1 cellular context compared by ENCODE assay signal in the genomic region with DNA sequence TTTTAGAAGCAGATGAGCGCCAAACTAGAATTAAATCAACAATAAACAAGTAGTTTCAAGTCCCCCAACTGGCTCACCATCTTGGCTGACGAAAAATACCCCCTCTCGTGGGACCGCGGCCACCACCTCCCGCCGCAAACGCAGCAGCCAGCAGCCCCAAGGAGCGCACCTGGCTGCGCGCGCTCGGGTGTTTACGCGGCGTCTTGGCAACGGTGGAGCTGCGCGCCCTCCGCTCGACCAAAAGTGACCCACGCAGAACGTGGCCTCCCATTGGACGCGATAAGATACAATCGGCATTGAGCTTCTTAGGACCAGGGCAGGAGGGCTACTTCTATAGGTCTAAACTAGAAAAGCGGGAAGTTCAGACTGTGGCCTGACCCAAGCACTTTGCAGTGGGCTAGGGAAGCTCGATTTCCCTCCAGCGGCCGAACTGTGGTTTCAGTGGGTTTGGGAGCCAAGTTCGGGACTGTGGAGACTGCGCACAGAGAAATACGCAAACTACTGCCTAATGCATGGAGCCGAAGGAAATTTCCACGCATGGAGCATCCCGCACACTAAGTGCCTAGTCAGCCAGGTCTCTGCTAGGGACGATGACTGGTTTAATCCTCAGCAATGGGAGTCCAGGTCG.
A peak's percentile ranks its signal among the peaks of the same experiment; 100 is the strongest.
TF ChIP-seq lines count a peak whose summit lies in the region.

A gene with protein sequence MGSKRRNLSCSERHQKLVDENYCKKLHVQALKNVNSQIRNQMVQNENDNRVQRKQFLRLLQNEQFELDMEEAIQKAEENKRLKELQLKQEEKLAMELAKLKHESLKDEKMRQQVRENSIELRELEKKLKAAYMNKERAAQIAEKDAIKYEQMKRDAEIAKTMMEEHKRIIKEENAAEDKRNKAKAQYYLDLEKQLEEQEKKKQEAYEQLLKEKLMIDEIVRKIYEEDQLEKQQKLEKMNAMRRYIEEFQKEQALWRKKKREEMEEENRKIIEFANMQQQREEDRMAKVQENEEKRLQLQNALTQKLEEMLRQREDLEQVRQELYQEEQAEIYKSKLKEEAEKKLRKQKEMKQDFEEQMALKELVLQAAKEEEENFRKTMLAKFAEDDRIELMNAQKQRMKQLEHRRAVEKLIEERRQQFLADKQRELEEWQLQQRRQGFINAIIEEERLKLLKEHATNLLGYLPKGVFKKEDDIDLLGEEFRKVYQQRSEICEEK (minus strand): TSS at position 245 of the 628 bp plus-strand sequence. CDS start 165 bp downstream, at position 80.

TF ChIP-seq in HEK293, 187 proteins besides CTCF, POLR2A, EP300 and RAD21 (continued from another document):
- TF ChIP-seq PRDM6 (tag by site-specific recombination; IDR thresholded peaks at IDR 0.05) (no peak), ZNF324 (tag by site-specific recombination; IDR thresholded peaks at IDR 0.05) (0 out of 2 replicates have a peak, but pooled peaks have one; percentile 37), ZNF10 (tag by site-specific recombination; IDR thresholded peaks at IDR 0.05) (no peak), ZNF600 (tag by site-specific recombination; IDR thresholded peaks at IDR 0.05) (0 out of 2 replicates have a peak, but pooled peaks have one; percentile 31), ZNF175 (tag by site-specific recombination; IDR thresholded peaks at IDR 0.05) (no peak), ZBTB21 (tag by site-specific recombination; IDR thresholded peaks at IDR 0.05) (no peak)
